8 cellular contexts compared by ENCODE assay signal in the genomic region with DNA sequence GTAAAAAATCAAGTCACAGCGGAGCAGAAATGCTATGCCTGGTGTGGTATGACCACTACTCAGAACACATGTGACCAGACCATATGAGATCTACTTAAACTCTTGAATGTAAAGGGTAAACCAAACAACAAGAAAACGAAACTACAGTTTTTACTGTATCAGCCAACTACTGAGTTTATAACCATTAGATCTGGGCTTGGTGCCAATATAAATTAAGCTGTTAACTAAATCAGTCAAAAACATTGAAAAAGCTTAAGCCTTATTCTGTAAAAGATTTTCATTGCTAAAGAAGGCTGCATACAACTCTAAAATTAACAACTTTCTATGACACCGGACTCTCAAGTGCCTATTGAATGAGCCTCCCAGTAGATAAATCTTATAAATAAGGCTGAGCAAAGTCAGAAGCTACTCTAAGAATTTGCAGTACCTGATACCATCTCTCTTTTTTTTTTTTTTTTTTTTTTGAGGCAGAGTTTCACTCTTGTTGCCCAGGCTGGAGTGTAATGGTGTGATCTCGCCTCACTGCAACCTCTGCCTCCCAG.
A peak's percentile ranks its signal among the peaks of the same experiment; 100 is the strongest.
DNase-seq lines count a peak whose midpoint lies in the region; ATAC-seq and TF ChIP-seq lines count a peak whose summit lies in the region.

No MANE protein-coding gene starts in this region.

- peak overlapping the region; percentile 61 for H3K27ac ChIP-seq in VCaP

- ATAC-seq in GM21381 (IDR thresholded peaks at IDR 0.05; ENCODE audit: unreplicated experiment) (peak; percentile 97), HG03565 (IDR thresholded peaks at IDR 0.05; ENCODE audit: unreplicated experiment) (peak; percentile 97)

- TF ChIP-seq CTCF in GM10266 (IDR thresholded peaks at IDR 0.05; ENCODE audit: control insufficient read depth, insufficient read depth, low read depth, missing control alignments) (no peak), VCaP (conservative IDR thresholded peaks at IDR 0.05) (no peak)

- DNase-seq in GM10266 (ENCODE audit: extremely low spot score) (peak; percentile 64), kidney tubule cell (ENCODE audit: low spot score) (peak; percentile 34), retina (no peak), NCI-H510A treated with DMSO at 0.1 percent for 48 hours (lab: John Stamatoyannopoulos, UW) (no peak)
- DNase-seq in stimulated activated CD4-positive, alpha-beta T cell treated with anti-CD3 and anti-CD28 coated beads, Interleukin-15, amount 100 ng/mL, for 24 hours: no peak

Comparison
In these comparisons a context has a peak if more than half of its experiments do, and no peak if none do; other contexts are left out.
1. DNase-seq: peak in GM10266 (single experiment) and kidney tubule cell (single experiment); none in retina (single experiment), NCI-H510A treated with DMSO at 0.1 percent for 48 hours (single experiment) and stimulated activated CD4-positive, alpha-beta T cell treated with anti-CD3 and anti-CD28 coated beads, Interleukin-15, amount 100 ng/mL, for 24 hours (single experiment).